24 cellular contexts compared by ENCODE assay signal in genomic region chr19:14342809-14343208, GRCh38.
"Had no signal": no experiment of that assay in that cellular context is flagged by ENCODE, and none has a peak within 500 bp of the region (broad histone marks: within the 10 kb centered on the region; RNA-seq: fewer than 3 reads in every experiment).

No MANE protein-coding gene starts in this region.

- H3K4me3 ChIP-seq: cardiac muscle cell had no signal

- H3K36me3 ChIP-seq: brain microvascular endothelial cell, cardiac muscle cell had no signal

- H3K27me3 ChIP-seq: brain microvascular endothelial cell, cardiac muscle cell had no signal

- H3K9ac ChIP-seq: SK-N-SH had no signal

- H3K36me3 Mint-ChIP-seq: activated naive CD4-positive, alpha-beta T cell treated with anti-CD3 and anti-CD28 coated beads, Interleukin-2, amount 10 ng/mL, durations not matched to agents 7 days and 5 days; activated naive CD8-positive, alpha-beta T cell treated with anti-CD3 and anti-CD28 coated beads for 36 hours had no signal

- H3K4me1 Mint-ChIP-seq: activated CD4-positive, alpha-beta T cell treated with anti-CD3 and anti-CD28 coated beads for 36 hours; activated naive CD4-positive, alpha-beta T cell treated with anti-CD3 and anti-CD28 coated beads, Interleukin-2, amount 10 ng/mL, durations not matched to agents 7 days and 5 days; activated naive CD8-positive, alpha-beta T cell treated with anti-CD3 and anti-CD28 coated beads for 36 hours had no signal

- H3K27ac Mint-ChIP-seq: activated CD4-positive, alpha-beta T cell treated with anti-CD3 and anti-CD28 coated beads for 36 hours; activated CD8-positive, alpha-beta T cell treated with anti-CD3 and anti-CD28 coated beads for 36 hours; activated naive CD4-positive, alpha-beta T cell treated with anti-CD3 and anti-CD28 coated beads, Interleukin-2, amount 10 ng/mL, durations not matched to agents 7 days and 5 days; activated naive CD8-positive, alpha-beta T cell treated with anti-CD3 and anti-CD28 coated beads for 36 hours; activated T-cell treated with anti-CD3 and anti-CD28 coated beads, Interleukin-2, amount 50 U/mL, for 72 hours; activated T-helper 2 cell treated with anti-CD3 and anti-CD28 coated beads, Interferon-gamma antibody, Interleukin-2, Interleukin-4, amounts not matched to agents 10 μg/mL and 5 μg/mL and 100 μg/mL, durations not matched to agents 14 hours and 24 hours and 36 hours had no signal

- H3K9me3 Mint-ChIP-seq: activated CD8-positive, alpha-beta T cell treated with anti-CD3 and anti-CD28 coated beads for 36 hours; activated naive CD4-positive, alpha-beta T cell treated with anti-CD3 and anti-CD28 coated beads, Interleukin-2, amount 10 ng/mL, durations not matched to agents 7 days and 5 days; activated naive CD8-positive, alpha-beta T cell treated with anti-CD3 and anti-CD28 coated beads for 36 hours; activated T-cell treated with anti-CD3 and anti-CD28 coated beads, Interleukin-2, amount 50 U/mL, for 72 hours; activated T-helper 2 cell treated with anti-CD3 and anti-CD28 coated beads, Interferon-gamma antibody, Interleukin-2, Interleukin-4, amounts not matched to agents 10 μg/mL and 5 μg/mL and 100 μg/mL, durations not matched to agents 14 hours and 24 hours and 36 hours had no signal

- H3K9me2 ChIP-seq: SK-N-SH had no signal

- H3K4me3 Mint-ChIP-seq: activated CD4-positive, alpha-beta T cell treated with anti-CD3 and anti-CD28 coated beads for 36 hours; activated CD8-positive, alpha-beta T cell treated with anti-CD3 and anti-CD28 coated beads for 36 hours; activated naive CD4-positive, alpha-beta T cell treated with anti-CD3 and anti-CD28 coated beads, Interleukin-2, amount 10 ng/mL, durations not matched to agents 7 days and 5 days; activated naive CD8-positive, alpha-beta T cell treated with anti-CD3 and anti-CD28 coated beads for 36 hours; activated T-cell treated with anti-CD3 and anti-CD28 coated beads, Interleukin-2, amount 50 U/mL, for 72 hours had no signal

- H3K27ac ChIP-seq: brain microvascular endothelial cell, cardiac muscle cell, VCaP had no signal

- DNase-seq: activated CD4-positive, alpha-beta T cell treated with anti-CD3 and anti-CD28 coated beads for 36 hours; activated CD4-positive, alpha-beta T cell treated with anti-CD3 and anti-CD28 coated beads, Interleukin-2, amount 50 U/mL, for 1 hour; activated CD8-positive, alpha-beta memory T cell treated with anti-CD3 and anti-CD28 coated beads, Interleukin-2, amount 50 U/mL, for 4 hours; activated CD8-positive, alpha-beta T cell treated with anti-CD3 and anti-CD28 coated beads for 36 hours; activated gamma-delta T cell treated with Interleukin-2 at 50 U/mL for 16 hours; activated naive CD4-positive, alpha-beta T cell treated with anti-CD3 and anti-CD28 coated beads, Interleukin-2, amount 10 ng/mL, durations not matched to agents 7 days and 5 days; activated naive CD8-positive, alpha-beta T cell treated with anti-CD3 and anti-CD28 coated beads for 36 hours; activated T-cell treated with anti-CD3 and anti-CD28 coated beads, Interleukin-2, amount 50 U/mL, for 72 hours; brain microvascular endothelial cell; cerebellar nuclear complex; Karpas-422; NCI-H1105 treated with DMSO at 0.1 percent for 48 hours; NCI-H1436 treated with DMSO at 0.1 percent for 48 hours; NCI-H187 treated with DMSO at 0.1 percent for 48 hours; NCI-H2081 treated with DMSO at 0.1 percent for 48 hours; NCI-H446; NCI-H748 treated with DMSO at 0.1 percent for 48 hours; OCI-M1; RPMI8226; T-helper 1 cell had no signal

- H3K27me3 Mint-ChIP-seq: activated CD4-positive, alpha-beta T cell treated with anti-CD3 and anti-CD28 coated beads for 36 hours; activated CD8-positive, alpha-beta T cell treated with anti-CD3 and anti-CD28 coated beads for 36 hours; activated naive CD8-positive, alpha-beta T cell treated with anti-CD3 and anti-CD28 coated beads for 36 hours had no signal

- H3K4me2 ChIP-seq: SK-N-SH had no signal

- H3K9me3 ChIP-seq: SK-N-SH had no signal
